ENCODE assay signal across 1 cellular context in the genomic region with DNA sequence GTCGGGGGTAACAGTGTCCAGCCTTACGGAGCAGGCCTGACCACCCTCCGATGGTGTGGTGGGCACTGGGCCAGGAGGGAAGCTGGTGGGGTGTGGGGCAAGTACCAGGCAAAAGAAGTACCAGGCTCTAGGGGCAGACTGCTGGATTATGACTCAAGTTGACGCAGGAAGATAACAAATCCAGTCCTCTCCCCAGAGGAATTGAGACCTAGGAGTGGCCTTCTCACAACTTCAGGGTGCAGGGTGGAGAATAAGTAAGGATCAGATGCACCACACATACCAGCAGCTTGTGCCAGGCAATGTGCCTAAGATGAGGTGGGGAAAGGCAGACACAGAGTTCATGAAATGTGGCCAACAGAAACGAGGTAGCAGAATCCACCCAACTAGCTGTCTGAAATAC.
TF ChIP-seq lines count a peak whose summit lies in the region.

No MANE protein-coding gene starts in this region.

TF ChIP-seq in WTC11, 78 proteins besides CTCF, POLR2A, EP300 and RAD21 (continued from another document):
- TF ChIP-seq, protein P1, sequence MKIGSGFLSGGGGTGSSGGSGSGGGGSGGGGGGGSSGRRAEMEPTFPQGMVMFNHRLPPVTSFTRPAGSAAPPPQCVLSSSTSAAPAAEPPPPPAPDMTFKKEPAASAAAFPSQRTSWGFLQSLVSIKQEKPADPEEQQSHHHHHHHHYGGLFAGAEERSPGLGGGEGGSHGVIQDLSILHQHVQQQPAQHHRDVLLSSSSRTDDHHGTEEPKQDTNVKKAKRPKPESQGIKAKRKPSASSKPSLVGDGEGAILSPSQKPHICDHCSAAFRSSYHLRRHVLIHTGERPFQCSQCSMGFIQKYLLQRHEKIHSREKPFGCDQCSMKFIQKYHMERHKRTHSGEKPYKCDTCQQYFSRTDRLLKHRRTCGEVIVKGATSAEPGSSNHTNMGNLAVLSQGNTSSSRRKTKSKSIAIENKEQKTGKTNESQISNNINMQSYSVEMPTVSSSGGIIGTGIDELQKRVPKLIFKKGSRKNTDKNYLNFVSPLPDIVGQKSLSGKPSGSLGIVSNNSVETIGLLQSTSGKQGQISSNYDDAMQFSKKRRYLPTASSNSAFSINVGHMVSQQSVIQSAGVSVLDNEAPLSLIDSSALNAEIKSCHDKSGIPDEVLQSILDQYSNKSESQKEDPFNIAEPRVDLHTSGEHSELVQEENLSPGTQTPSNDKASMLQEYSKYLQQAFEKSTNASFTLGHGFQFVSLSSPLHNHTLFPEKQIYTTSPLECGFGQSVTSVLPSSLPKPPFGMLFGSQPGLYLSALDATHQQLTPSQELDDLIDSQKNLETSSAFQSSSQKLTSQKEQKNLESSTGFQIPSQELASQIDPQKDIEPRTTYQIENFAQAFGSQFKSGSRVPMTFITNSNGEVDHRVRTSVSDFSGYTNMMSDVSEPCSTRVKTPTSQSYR (CRISPR knock-in tag; IDR thresholded peaks at IDR 0.05), result no peak
- no peak for TF ChIP-seq PRRX2 (CRISPR knock-in tag; IDR thresholded peaks at IDR 0.05)
- TF ChIP-seq, protein P2, sequence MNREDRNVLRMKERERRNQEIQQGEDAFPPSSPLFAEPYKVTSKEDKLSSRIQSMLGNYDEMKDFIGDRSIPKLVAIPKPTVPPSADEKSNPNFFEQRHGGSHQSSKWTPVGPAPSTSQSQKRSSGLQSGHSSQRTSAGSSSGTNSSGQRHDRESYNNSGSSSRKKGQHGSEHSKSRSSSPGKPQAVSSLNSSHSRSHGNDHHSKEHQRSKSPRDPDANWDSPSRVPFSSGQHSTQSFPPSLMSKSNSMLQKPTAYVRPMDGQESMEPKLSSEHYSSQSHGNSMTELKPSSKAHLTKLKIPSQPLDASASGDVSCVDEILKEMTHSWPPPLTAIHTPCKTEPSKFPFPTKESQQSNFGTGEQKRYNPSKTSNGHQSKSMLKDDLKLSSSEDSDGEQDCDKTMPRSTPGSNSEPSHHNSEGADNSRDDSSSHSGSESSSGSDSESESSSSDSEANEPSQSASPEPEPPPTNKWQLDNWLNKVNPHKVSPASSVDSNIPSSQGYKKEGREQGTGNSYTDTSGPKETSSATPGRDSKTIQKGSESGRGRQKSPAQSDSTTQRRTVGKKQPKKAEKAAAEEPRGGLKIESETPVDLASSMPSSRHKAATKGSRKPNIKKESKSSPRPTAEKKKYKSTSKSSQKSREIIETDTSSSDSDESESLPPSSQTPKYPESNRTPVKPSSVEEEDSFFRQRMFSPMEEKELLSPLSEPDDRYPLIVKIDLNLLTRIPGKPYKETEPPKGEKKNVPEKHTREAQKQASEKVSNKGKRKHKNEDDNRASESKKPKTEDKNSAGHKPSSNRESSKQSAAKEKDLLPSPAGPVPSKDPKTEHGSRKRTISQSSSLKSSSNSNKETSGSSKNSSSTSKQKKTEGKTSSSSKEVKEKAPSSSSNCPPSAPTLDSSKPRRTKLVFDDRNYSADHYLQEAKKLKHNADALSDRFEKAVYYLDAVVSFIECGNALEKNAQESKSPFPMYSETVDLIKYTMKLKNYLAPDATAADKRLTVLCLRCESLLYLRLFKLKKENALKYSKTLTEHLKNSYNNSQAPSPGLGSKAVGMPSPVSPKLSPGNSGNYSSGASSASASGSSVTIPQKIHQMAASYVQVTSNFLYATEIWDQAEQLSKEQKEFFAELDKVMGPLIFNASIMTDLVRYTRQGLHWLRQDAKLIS (CRISPR knock-in tag; IDR thresholded peaks at IDR 0.05; ENCODE audit: borderline replicate concordance), result no peak
